ENCODE assay signal across 1 cellular context in the genomic region with DNA sequence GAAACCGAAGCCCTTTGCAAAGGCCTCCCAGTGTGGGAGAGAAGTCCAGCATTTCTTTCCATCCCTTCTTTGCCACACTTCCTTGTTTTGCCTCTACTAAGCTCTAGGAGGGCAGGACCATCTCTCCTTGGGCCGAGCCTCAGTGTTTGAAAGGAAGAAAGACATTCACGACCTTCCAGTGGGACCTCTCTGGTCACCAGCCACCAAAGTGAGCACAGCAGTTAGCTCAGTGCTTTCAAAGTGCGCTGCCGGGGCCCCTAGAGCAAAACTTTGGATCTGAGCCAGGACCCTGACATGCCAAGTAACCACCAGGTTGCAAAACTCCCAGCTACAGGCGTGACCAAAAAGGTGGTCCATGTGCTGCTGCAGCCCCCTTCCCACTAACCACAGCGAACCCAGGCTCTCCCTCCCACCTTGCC.
TF ChIP-seq lines count a peak whose summit lies in the region.

No MANE protein-coding gene starts in this region.

TF ChIP-seq in H1, 55 proteins besides CTCF, POLR2A, EP300 and RAD21:
- TF ChIP-seq, protein P1, sequence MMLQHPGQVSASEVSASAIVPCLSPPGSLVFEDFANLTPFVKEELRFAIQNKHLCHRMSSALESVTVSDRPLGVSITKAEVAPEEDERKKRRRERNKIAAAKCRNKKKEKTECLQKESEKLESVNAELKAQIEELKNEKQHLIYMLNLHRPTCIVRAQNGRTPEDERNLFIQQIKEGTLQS (IDR thresholded peaks at IDR 0.05; ENCODE audit: insufficient read depth, low read depth, low read length): no peak
- TF ChIP-seq HDAC6 (IDR thresholded peaks at IDR 0.05; ENCODE audit: low read depth, low read length) (no peak), POLR2AphosphoS5 (IDR thresholded peaks at IDR 0.05; ENCODE audit: low read depth, low read length) (no peak), RNF2 (IDR thresholded peaks at IDR 0.05; ENCODE audit: borderline replicate concordance, low read depth, low read length, missing control alignments, poor library complexity, severe bottlenecking) (no peak), RXRA (IDR thresholded peaks at IDR 0.05; ENCODE audit: insufficient read depth, low read depth, low read length) (no peak)
